In genomic region chr3:129162729-129163579, GRCh38 we compare ENCODE assay signal across 8 cellular contexts. TPM values are rescaled to one million over a fixed set of nuclear protein-coding genes. Genes with fewer than 3 reads are reported as not detected.
DNase-seq lines count a peak whose midpoint lies in the region; ATAC-seq and TF ChIP-seq lines count a peak whose summit lies in the region.

No MANE protein-coding gene starts in this region.

- TF ChIP-seq EP300 in gastroesophageal sphincter (IDR thresholded peaks at IDR 0.05): no peak

- H3K4me1 ChIP-seq in gastroesophageal sphincter: peaks cover 8 to 35% (median 13%) of the 10 kb centered on the region in 3 donors

- peak in 1 of 4 experiments; percentile 3 for TF ChIP-seq CTCF in gastroesophageal sphincter (IDR thresholded peaks at IDR 0.05)

- H3K27ac ChIP-seq in epithelial cell of prostate (peak overlapping the region; percentile 97), gastroesophageal sphincter (peak overlapping the region in 2 of 4 donors; percentile 95 to 97)

- WGBS in gastroesophageal sphincter (ENCODE audit: low coverage in 1 of 2), 2 donors: 57 to 72% methylated on average over 5 of the region's 5 CpGs

- H3K36me3 ChIP-seq in gastroesophageal sphincter: peaks cover 0 to 44% of the 10 kb centered on the region in 2 donors

- no peak for DNase-seq in activated CD8-positive, alpha-beta memory T cell treated with anti-CD3 and anti-CD28 coated beads, Interleukin-2, amount 10 ng/mL, durations not matched to agents 7 days and 5 days
- DNase-seq in activated CD8-positive, alpha-beta memory T cell treated with anti-CD3 and anti-CD28 coated beads for 24 hours: no peak
- DNase-seq in OCI-M1 (lab: John Stamatoyannopoulos, UW) (peak; percentile 54), epithelial cell of prostate (ENCODE audit: low read depth, low spot score) (no peak), NCI-H2107 (lab: John Stamatoyannopoulos, UW) (no peak)
- DNase-seq in stimulated activated naive B cell treated with anti-CD40 and anti-IgM and Interleukin-4, amounts not matched to agents 10 μg/mL and 1 μg/mL and 100 μg/mL, for 72 hours: no peak
- DNase-seq in stimulated activated CD4-positive, alpha-beta T cell treated with anti-CD3 and anti-CD28 coated beads, Interleukin-15, amount 100 ng/mL, for 24 hours: no peak

- H3K27me3 Mint-ChIP-seq in activated CD8-positive, alpha-beta memory T cell treated with anti-CD3 and anti-CD28 coated beads, Interleukin-2, amount 10 ng/mL, durations not matched to agents 7 days and 5 days: no peaks in the 10 kb centered on the region
- H3K27me3 Mint-ChIP-seq in stimulated activated naive B cell treated with anti-CD40 and anti-IgM and Interleukin-4, amounts not matched to agents 10 μg/mL and 1 μg/mL and 100 μg/mL, for 72 hours: no peaks in the 10 kb centered on the region

- H3K36me3 Mint-ChIP-seq in activated CD8-positive, alpha-beta memory T cell treated with anti-CD3 and anti-CD28 coated beads, Interleukin-2, amount 10 ng/mL, durations not matched to agents 7 days and 5 days: peaks cover 27% of the 10 kb centered on the region
- H3K36me3 Mint-ChIP-seq in stimulated activated naive B cell treated with anti-CD40 and anti-IgM and Interleukin-4, amounts not matched to agents 10 μg/mL and 1 μg/mL and 100 μg/mL, for 72 hours: peaks cover 18 to 35% of the 10 kb centered on the region in 2 donors

- ATAC-seq in activated CD8-positive, alpha-beta memory T cell treated with anti-CD3 and anti-CD28 coated beads, Interleukin-2, amount 10 ng/mL, durations not matched to agents 7 days and 5 days: no peak
- no peak for ATAC-seq in stimulated activated naive B cell treated with anti-CD40 and anti-IgM and Interleukin-4, amounts not matched to agents 10 μg/mL and 1 μg/mL and 100 μg/mL, for 72 hours (replicated peaks)
- ATAC-seq in gastroesophageal sphincter: no peak

- no peaks in the 10 kb centered on the region for H3K27me3 ChIP-seq in gastroesophageal sphincter

- TF ChIP-seq POLR2A in gastroesophageal sphincter (IDR thresholded peaks at IDR 0.05): no peak

- peaks cover 33% of the 10 kb centered on the region for H3K4me1 Mint-ChIP-seq in activated CD8-positive, alpha-beta memory T cell treated with anti-CD3 and anti-CD28 coated beads, Interleukin-2, amount 10 ng/mL, durations not matched to agents 7 days and 5 days
- peaks cover 20 to 32% of the 10 kb centered on the region in 2 donors for H3K4me1 Mint-ChIP-seq in stimulated activated naive B cell treated with anti-CD40 and anti-IgM and Interleukin-4, amounts not matched to agents 10 μg/mL and 1 μg/mL and 100 μg/mL, for 72 hours

- H3K9me3 ChIP-seq in gastroesophageal sphincter: no peaks in the 10 kb centered on the region

- no peaks in the 10 kb centered on the region for H3K9me3 Mint-ChIP-seq in activated CD8-positive, alpha-beta memory T cell treated with anti-CD3 and anti-CD28 coated beads, Interleukin-2, amount 10 ng/mL, durations not matched to agents 7 days and 5 days (ENCODE audit: low read depth)
- no peaks in the 10 kb centered on the region for H3K9me3 Mint-ChIP-seq in stimulated activated naive B cell treated with anti-CD40 and anti-IgM and Interleukin-4, amounts not matched to agents 10 μg/mL and 1 μg/mL and 100 μg/mL, for 72 hours

- peak overlapping the region; percentile 92 for H3K4me3 Mint-ChIP-seq in activated CD8-positive, alpha-beta memory T cell treated with anti-CD3 and anti-CD28 coated beads, Interleukin-2, amount 10 ng/mL, durations not matched to agents 7 days and 5 days
- H3K4me3 Mint-ChIP-seq in stimulated activated naive B cell treated with anti-CD40 and anti-IgM and Interleukin-4, amounts not matched to agents 10 μg/mL and 1 μg/mL and 100 μg/mL, for 72 hours: peak overlapping the region; percentile 90 to 96

- CTCF ChIA-PET in activated CD8-positive, alpha-beta memory T cell treated with anti-CD3 and anti-CD28 coated beads, Interleukin-2, amount 10 ng/mL, durations not matched to agents 7 days and 5 days (lab: Charles Lee): interaction anchor here (0.7 to 3.5 kb wide), 20 partner anchors 10 to 192 kb away, joined by 3 to 59 read pairs (median 6); partner anchors contain the start of gene COPG1

- H3K4me3 ChIP-seq in gastroesophageal sphincter: no peak overlapping the region

- peak overlapping the region; percentile 97 for H3K27ac Mint-ChIP-seq in activated CD8-positive, alpha-beta memory T cell treated with anti-CD3 and anti-CD28 coated beads, Interleukin-2, amount 10 ng/mL, durations not matched to agents 7 days and 5 days
- H3K27ac Mint-ChIP-seq in stimulated activated naive B cell treated with anti-CD40 and anti-IgM and Interleukin-4, amounts not matched to agents 10 μg/mL and 1 μg/mL and 100 μg/mL, for 72 hours: peak overlapping the region; percentile 99

RNA-seq across cellular contexts. Expression of gene ISY1, which starts 2.1 kb away (rescaled TPM):
- total RNA-seq in activated CD8-positive, alpha-beta memory T cell treated with anti-CD3 and anti-CD28 coated beads, Interleukin-2, amount 10 ng/mL, durations not matched to agents 7 days and 5 days: 10 to 100 TPM; 44.4 to 75.9 TPM
- 10 to 100 TPM; 22.6 to 30.4 (median 25.7) TPM for total RNA-seq in gastroesophageal sphincter

RNA-seq across cellular contexts. Expression of gene CNBP, which starts 20.7 kb away (rescaled TPM):
- total RNA-seq in activated CD8-positive, alpha-beta memory T cell treated with anti-CD3 and anti-CD28 coated beads, Interleukin-2, amount 10 ng/mL, durations not matched to agents 7 days and 5 days: 100 to 1,000 TPM; 270 to 330 TPM
- 100 to 1,000 TPM; 420 to 667 (median 590) TPM for total RNA-seq in gastroesophageal sphincter

RNA-seq across cellular contexts. Expression of gene RAB43, which starts 41.4 kb away (rescaled TPM):
- 10 to 100 TPM; 33.7 to 36.1 TPM for total RNA-seq in activated CD8-positive, alpha-beta memory T cell treated with anti-CD3 and anti-CD28 coated beads, Interleukin-2, amount 10 ng/mL, durations not matched to agents 7 days and 5 days
- total RNA-seq in gastroesophageal sphincter: 10 to 100 TPM; 10.3 to 17.9 (median 15.7) TPM
